In the genomic region with DNA sequence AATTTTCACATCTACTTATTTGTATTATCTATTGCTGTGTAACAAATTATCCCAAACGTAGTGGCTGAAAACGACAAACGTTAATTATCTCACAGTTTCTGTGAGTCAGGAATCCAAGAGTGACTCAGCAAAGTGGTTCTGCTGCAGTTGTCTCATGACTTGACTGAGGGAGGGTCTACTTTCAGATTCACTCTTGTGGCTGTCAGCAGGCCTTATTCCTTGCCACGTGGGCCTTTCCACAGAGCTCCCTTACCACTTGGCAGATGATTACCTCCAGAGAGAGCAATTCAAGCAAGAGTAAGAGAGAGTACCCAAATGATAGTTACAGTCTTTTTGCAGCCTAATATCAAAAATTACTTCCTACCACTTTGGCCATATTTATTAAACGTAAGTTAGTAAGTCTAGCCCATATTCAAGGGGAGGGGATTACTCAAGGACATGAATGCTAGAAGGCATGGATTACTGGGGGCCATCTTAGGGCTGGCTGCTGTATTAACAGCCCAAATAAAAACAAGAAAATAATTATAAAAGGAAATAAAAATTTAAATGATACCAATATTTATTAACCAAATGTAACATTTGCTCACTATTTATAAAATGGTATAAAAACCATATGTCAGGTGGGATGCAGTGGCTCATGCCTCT, we compare ENCODE assay signal across 2 cellular contexts.
TF ChIP-seq lines count a peak whose summit lies in the region.

No MANE protein-coding gene starts in this region.

TF ChIP-seq in SK-N-SH, 30 proteins besides CTCF, POLR2A, EP300 and RAD21 (continued from another document):
- TF ChIP-seq, protein P1, sequence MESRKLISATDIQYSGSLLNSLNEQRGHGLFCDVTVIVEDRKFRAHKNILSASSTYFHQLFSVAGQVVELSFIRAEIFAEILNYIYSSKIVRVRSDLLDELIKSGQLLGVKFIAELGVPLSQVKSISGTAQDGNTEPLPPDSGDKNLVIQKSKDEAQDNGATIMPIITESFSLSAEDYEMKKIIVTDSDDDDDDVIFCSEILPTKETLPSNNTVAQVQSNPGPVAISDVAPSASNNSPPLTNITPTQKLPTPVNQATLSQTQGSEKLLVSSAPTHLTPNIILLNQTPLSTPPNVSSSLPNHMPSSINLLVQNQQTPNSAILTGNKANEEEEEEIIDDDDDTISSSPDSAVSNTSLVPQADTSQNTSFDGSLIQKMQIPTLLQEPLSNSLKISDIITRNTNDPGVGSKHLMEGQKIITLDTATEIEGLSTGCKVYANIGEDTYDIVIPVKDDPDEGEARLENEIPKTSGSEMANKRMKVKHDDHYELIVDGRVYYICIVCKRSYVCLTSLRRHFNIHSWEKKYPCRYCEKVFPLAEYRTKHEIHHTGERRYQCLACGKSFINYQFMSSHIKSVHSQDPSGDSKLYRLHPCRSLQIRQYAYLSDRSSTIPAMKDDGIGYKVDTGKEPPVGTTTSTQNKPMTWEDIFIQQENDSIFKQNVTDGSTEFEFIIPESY (IDR thresholded peaks at IDR 0.05; ENCODE audit: borderline replicate concordance, low read depth): no peak
- TF ChIP-seq, protein P2, sequence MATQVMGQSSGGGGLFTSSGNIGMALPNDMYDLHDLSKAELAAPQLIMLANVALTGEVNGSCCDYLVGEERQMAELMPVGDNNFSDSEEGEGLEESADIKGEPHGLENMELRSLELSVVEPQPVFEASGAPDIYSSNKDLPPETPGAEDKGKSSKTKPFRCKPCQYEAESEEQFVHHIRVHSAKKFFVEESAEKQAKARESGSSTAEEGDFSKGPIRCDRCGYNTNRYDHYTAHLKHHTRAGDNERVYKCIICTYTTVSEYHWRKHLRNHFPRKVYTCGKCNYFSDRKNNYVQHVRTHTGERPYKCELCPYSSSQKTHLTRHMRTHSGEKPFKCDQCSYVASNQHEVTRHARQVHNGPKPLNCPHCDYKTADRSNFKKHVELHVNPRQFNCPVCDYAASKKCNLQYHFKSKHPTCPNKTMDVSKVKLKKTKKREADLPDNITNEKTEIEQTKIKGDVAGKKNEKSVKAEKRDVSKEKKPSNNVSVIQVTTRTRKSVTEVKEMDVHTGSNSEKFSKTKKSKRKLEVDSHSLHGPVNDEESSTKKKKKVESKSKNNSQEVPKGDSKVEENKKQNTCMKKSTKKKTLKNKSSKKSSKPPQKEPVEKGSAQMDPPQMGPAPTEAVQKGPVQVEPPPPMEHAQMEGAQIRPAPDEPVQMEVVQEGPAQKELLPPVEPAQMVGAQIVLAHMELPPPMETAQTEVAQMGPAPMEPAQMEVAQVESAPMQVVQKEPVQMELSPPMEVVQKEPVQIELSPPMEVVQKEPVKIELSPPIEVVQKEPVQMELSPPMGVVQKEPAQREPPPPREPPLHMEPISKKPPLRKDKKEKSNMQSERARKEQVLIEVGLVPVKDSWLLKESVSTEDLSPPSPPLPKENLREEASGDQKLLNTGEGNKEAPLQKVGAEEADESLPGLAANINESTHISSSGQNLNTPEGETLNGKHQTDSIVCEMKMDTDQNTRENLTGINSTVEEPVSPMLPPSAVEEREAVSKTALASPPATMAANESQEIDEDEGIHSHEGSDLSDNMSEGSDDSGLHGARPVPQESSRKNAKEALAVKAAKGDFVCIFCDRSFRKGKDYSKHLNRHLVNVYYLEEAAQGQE (IDR thresholded peaks at IDR 0.05; ENCODE audit: low read depth, low read length): no peak
- TF ChIP-seq FOXJ3 (CRISPR knock-in tag; IDR thresholded peaks at IDR 0.05): no peak
- no peak for TF ChIP-seq YY1 (IDR thresholded peaks at IDR 0.05; ENCODE audit: low read depth)

TF ChIP-seq in SK-N-SH treated with all-trans-retinoic acid at 6 μM for 48 hours, 23 proteins besides CTCF, POLR2A, EP300 and RAD21 (continued from another document):
- TF ChIP-seq, protein P3, sequence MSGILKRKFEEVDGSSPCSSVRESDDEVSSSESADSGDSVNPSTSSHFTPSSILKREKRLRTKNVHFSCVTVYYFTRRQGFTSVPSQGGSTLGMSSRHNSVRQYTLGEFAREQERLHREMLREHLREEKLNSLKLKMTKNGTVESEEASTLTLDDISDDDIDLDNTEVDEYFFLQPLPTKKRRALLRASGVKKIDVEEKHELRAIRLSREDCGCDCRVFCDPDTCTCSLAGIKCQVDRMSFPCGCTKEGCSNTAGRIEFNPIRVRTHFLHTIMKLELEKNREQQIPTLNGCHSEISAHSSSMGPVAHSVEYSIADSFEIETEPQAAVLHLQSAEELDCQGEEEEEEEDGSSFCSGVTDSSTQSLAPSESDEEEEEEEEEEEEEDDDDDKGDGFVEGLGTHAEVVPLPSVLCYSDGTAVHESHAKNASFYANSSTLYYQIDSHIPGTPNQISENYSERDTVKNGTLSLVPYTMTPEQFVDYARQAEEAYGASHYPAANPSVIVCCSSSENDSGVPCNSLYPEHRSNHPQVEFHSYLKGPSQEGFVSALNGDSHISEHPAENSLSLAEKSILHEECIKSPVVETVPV (CRISPR knock-in tag; IDR thresholded peaks at IDR 0.05): no peak
- TF ChIP-seq ESRRG (CRISPR knock-in tag; IDR thresholded peaks at IDR 0.05) (no peak), PPARA (CRISPR knock-in tag; IDR thresholded peaks at IDR 0.05; ENCODE audit: borderline replicate concordance) (no peak)
TF ChIP-seq in SK-N-SH treated with all-trans-retinoic acid at 6 μM for 48 hours: peak in this region for 0.
